In genomic region chr1:19260211-19261138, GRCh38 we compare ENCODE assay signal across 13 cellular contexts. TPM values are rescaled to one million over a fixed set of nuclear protein-coding genes. Genes with fewer than 3 reads are reported as not detected.
A peak's percentile ranks its signal among the peaks of the same experiment; 100 is the strongest.
DNase-seq lines count a peak whose midpoint lies in the region; ATAC-seq, FAIRE-seq and TF ChIP-seq lines count a peak whose summit lies in the region.
"Had no signal": no experiment of that assay in that cellular context is flagged by ENCODE, and none has a peak within 500 bp of the region (broad histone marks: within the 10 kb centered on the region; RNA-seq: fewer than 3 reads in every experiment).

No MANE protein-coding gene starts in this region.

- H3K4me3 ChIP-seq in AG04449 (ENCODE audit: low read depth, low read length) (no peak overlapping the region), SK-N-MC (no peak overlapping the region), hepatocyte (no peak overlapping the region), A673 (ENCODE audit: low read depth, low read length, poor library complexity, severe bottlenecking) (no peak overlapping the region)
- H3K4me3 ChIP-seq: sigmoid colon, upper lobe of left lung had no signal

- FAIRE-seq in H54 (lab: Jason Lieb, UNC) = peak; percentile 41
- FAIRE-seq: frontal cortex had no signal

- H3K9me2 ChIP-seq in hepatocyte (replicated peaks; ENCODE audit: insufficient read depth) = no peaks in the 10 kb centered on the region

- H3K9me3 ChIP-seq in SK-N-MC (ENCODE audit: low read depth, low read length) = no peaks in the 10 kb centered on the region
- no peaks in the 10 kb centered on the region for H3K9me3 ChIP-seq in hepatocyte (ENCODE audit: low read depth)
- no peaks in the 10 kb centered on the region for H3K9me3 ChIP-seq in A673 (ENCODE audit: low read depth, low read length, poor library complexity, severe bottlenecking)
- H3K9me3 ChIP-seq: sigmoid colon, upper lobe of left lung had no signal

- TF ChIP-seq CTCF in AG04449 (IDR thresholded peaks at IDR 0.05; ENCODE audit: insufficient read depth, low read length, missing control alignments) (no peak), hepatocyte (IDR thresholded peaks at IDR 0.05; ENCODE audit: poor library complexity) (no peak), GM13976 (IDR thresholded peaks at IDR 0.05; ENCODE audit: borderline replicate concordance, control extremely low read depth, extremely low read depth, insufficient read depth, missing control alignments) (no peak), A673 (conservative IDR thresholded peaks at IDR 0.05; ENCODE audit: low read depth, low read length) (no peak)

- no peaks in the 10 kb centered on the region for H3K4me1 ChIP-seq in hepatocyte (ENCODE audit: insufficient read depth)
- H3K4me1 ChIP-seq in A673 (ENCODE audit: insufficient read depth, low read length, poor library complexity, severe bottlenecking) = no peaks in the 10 kb centered on the region
- H3K4me1 ChIP-seq: sigmoid colon, upper lobe of left lung had no signal

- WGBS in hepatocyte (ENCODE audit: low lambda C conversion rate, missing lambda C conversion rate) = 88% methylated on average over 21 of the region's 21 CpGs

- no peak overlapping the region for H2AFZ ChIP-seq in hepatocyte

- no peaks in the 10 kb centered on the region for H4K20me1 ChIP-seq in hepatocyte (ENCODE audit: insufficient read depth, poor library complexity, severe bottlenecking)

- H3K4me2 ChIP-seq in hepatocyte = no peak overlapping the region

- H3K27ac ChIP-seq in SK-N-MC (peak overlapping the region; percentile 16; the same call in 1 of the 2 replicates), hepatocyte (no peak overlapping the region), A673 (ENCODE audit: low read depth, low read length, poor library complexity, severe bottlenecking) (no peak overlapping the region)
- H3K27ac ChIP-seq: sigmoid colon, upper lobe of left lung had no signal

- H3K36me3 ChIP-seq in SK-N-MC (ENCODE audit: insufficient read depth, low read length) (peaks cover 48% of the 10 kb centered on the region), hepatocyte (replicated peaks; ENCODE audit: insufficient read depth, low read depth) (no peaks in the 10 kb centered on the region), A673 (ENCODE audit: insufficient read depth, low read length, poor library complexity, severe bottlenecking) (peaks cover 53% of the 10 kb centered on the region)

- ATAC-seq in GM18873 (IDR thresholded peaks at IDR 0.05; ENCODE audit: low FRiP score, unreplicated experiment) = no peak

- DNase-seq in AG04449 (ENCODE audit: low read depth, low spot score) = peak; percentile 86
- DNase-seq in H54 (ENCODE audit: insufficient read length, low spot score) = peak; percentile 57
- no peak for DNase-seq in SK-N-MC (ENCODE audit: low read depth, low spot score)
- DNase-seq in hepatocyte (ENCODE audit: low spot score) = peak; percentile 17
- DNase-seq in GM13976 (ENCODE audit: low spot score) = no peak
- no peak for DNase-seq in A673 (ENCODE audit: low spot score)
- DNase-seq in NK-92 (lab: John Stamatoyannopoulos, UW; ENCODE audit: unreplicated experiment) = no peak
- DNase-seq: activated CD4-positive, CD25-positive, alpha-beta regulatory T cell treated with anti-CD3 and anti-CD28 coated beads, Interleukin-2, amount 50 U/mL, for 72 hours; NCI-H1436; sigmoid colon had no signal

- H3K9ac ChIP-seq in SK-N-MC (ENCODE audit: insufficient read length) = no peak overlapping the region

- H3K27me3 ChIP-seq in hepatocyte (no peaks in the 10 kb centered on the region), A673 (replicated peaks; ENCODE audit: insufficient read depth, low read depth, low read length, poor library complexity) (no peaks in the 10 kb centered on the region)
- H3K27me3 ChIP-seq: sigmoid colon, upper lobe of left lung had no signal

- POLR2A ChIA-PET in AG04449 (lab: Yijun Ruan, JAX) = interaction anchor here (1.0 to 2.4 kb wide), 3 partner anchors 9 to 52 kb away, joined by 3 to 16 read pairs (median 4); partner anchors contain the start of genes EMC1, MRTO4 and SLC66A1
- POLR2A ChIA-PET in A673 (lab: Charles Lee; ENCODE audit: low non-redundant PET) = no interaction called here

- no peak for TF ChIP-seq POLR2A in H54 (IDR thresholded peaks at IDR 0.05; ENCODE audit: low read depth, low read length)

- intact Hi-C loops in A673 (cut with micrococcal nuclease; ENCODE audit: unreplicated experiment) = no loop called here

- CTCF ChIA-PET in AG04449 (lab: Yijun Ruan, JAX) (interaction anchor here (0.9 to 1.8 kb wide), 4 partner anchors 9 to 393 kb away, joined by 4 to 7 read pairs (median 5); partner anchors contain the start of genes EMC1 and MRTO4), A673 (lab: Charles Lee) (no interaction called here)

- BruUV-seq in A673 (replicated peaks; lab: Mats Ljungman, UMichigan) = no TSS peak

- H3K79me2 ChIP-seq in hepatocyte = no peaks in the 10 kb centered on the region

- in situ Hi-C loops in GM13976 (cut with MboI; ENCODE audit: low sequenced_read_pairs, unreplicated experiment) = no loop called here

RNA-seq across cellular contexts. Expression of gene MRTO4, which starts 8.9 kb away (rescaled TPM):
- 19.7 and 20.8 TPM in 2 replicates for total RNA-seq in hepatocyte
- 24.9 and 28.7 TPM in 2 replicates for polyA plus RNA-seq in hepatocyte
- total RNA-seq in A673 (2021) = 125 and 145 TPM in 2 replicates

RNA-seq across cellular contexts. Expression of gene EMC1, which starts 9.2 kb away (rescaled TPM):
- 33.0 and 35.8 TPM in 2 replicates for total RNA-seq in hepatocyte
- polyA plus RNA-seq in hepatocyte = 28.6 and 33.2 TPM in 2 replicates
- total RNA-seq in A673 (2021) = 75.9 and 84.3 TPM in 2 replicates

RNA-seq across cellular contexts. Expression of gene AKR7A3, which starts 28.1 kb away (rescaled TPM):
- total RNA-seq in hepatocyte (1.2 and 2.3 TPM in 2 replicates), A673 (2021) (1.9 and 2.6 TPM in 2 replicates)
- polyA plus RNA-seq in hepatocyte = 0.46 and 1.5 TPM in 2 replicates

RNA-seq across cellular contexts. Expression of gene UBR4, which starts 50.4 kb away (rescaled TPM):
- 138 and 175 TPM in 2 replicates for total RNA-seq in hepatocyte
- polyA plus RNA-seq in hepatocyte = 140 and 166 TPM in 2 replicates
- total RNA-seq in A673 (2021) = 214 and 221 TPM in 2 replicates

RNA-seq across cellular contexts. Expression of gene AKR7A2, which starts 51.5 kb away (rescaled TPM):
- total RNA-seq in hepatocyte = 81.5 and 118 TPM in 2 replicates
- 108 and 109 TPM in 2 replicates for polyA plus RNA-seq in hepatocyte
- total RNA-seq in A673 (2021) = 57.2 and 61.5 TPM in 2 replicates

Comparison
In these comparisons a context has a peak if more than half of its experiments do, and no peak if none do; other contexts are left out.
1. DNase-seq: peak in AG04449 (single experiment), H54 (single experiment) and hepatocyte (single experiment); none in SK-N-MC (single experiment), GM13976 (single experiment), A673 (single experiment) and NK-92 (single experiment).